In genomic region chr3:126780666-126781065, GRCh38 we compare ENCODE assay signal across 1 cellular context.
TF ChIP-seq lines count a peak whose summit lies in the region.

No MANE protein-coding gene starts in this region.

TF ChIP-seq in WTC11, 78 proteins besides CTCF, POLR2A, EP300 and RAD21 (continued from another document):
- no peak for TF ChIP-seq E2F4 (CRISPR knock-in tag; IDR thresholded peaks at IDR 0.05; ENCODE audit: borderline replicate concordance, low read depth)
- TF ChIP-seq ZNF219 (CRISPR knock-in tag; IDR thresholded peaks at IDR 0.05; ENCODE audit: borderline replicate concordance) = no peak
- no peak for TF ChIP-seq ERG (CRISPR knock-in tag; IDR thresholded peaks at IDR 0.05)
- no peak for TF ChIP-seq AR (CRISPR knock-in tag; IDR thresholded peaks at IDR 0.05)
- no peak for TF ChIP-seq ZNF263 (CRISPR knock-in tag; IDR thresholded peaks at IDR 0.05; ENCODE audit: low read depth)
- TF ChIP-seq FOXP4 (CRISPR knock-in tag; IDR thresholded peaks at IDR 0.05) = no peak
- TF ChIP-seq ZNF416 (CRISPR knock-in tag; IDR thresholded peaks at IDR 0.05) = no peak
